In the genomic region with DNA sequence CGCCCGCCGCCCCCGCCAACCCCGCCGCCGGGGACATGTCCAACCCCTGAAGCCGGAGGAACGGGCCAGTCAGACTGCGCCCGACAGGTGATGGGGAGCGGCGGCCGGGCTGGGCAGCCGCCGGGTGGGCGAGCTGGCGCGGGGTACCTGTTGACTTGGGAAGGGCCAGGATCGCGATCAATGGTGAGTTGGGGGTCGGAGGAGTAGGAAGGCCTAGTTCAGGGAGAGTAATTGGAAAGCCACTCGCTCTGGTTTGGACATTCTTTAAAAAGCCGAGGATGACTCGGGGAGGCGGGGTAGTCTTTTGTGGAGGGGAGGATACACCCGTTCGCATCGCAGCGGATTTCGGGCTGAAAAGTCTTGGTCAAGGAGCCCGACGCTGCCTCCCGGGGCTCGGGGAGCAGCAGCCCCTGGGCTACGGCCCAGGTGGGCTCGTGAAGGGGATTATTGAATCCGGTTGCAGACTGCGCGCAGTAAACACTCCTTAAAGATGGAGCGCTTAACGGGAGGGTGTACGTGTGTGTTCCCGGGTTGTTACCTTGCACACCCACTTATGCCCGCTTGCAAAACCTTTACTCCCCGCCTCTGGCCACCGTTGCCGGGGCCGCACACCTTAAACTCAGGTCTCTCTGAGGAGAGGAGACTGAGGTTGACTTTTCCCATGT, we compare ENCODE assay signal across 8 cellular contexts.
DNase-seq lines count a peak whose midpoint lies in the region; ATAC-seq and TF ChIP-seq lines count a peak whose summit lies in the region.

No MANE protein-coding gene starts in this region.

- peaks cover 18% of the 10 kb centered on the region for H3K4me1 Mint-ChIP-seq in T-helper 17 cell
- peaks cover 32% of the 10 kb centered on the region for H3K4me1 Mint-ChIP-seq in stimulated activated memory B cell treated with anti-CD40 and anti-IgM and Interleukin-4, amounts not matched to agents 10 μg/mL and 1 μg/mL and 100 μg/mL, for 72 hours

- no peak for TF ChIP-seq CTCF in coronary artery (IDR thresholded peaks at IDR 0.05)
- no peak for TF ChIP-seq CTCF in liver (IDR thresholded peaks at IDR 0.05; ENCODE audit: low read depth, low read length, missing input control)

- H3K27me3 Mint-ChIP-seq in T-helper 17 cell: no peaks in the 10 kb centered on the region
- H3K27me3 Mint-ChIP-seq in stimulated activated memory B cell treated with anti-CD40 and anti-IgM and Interleukin-4, amounts not matched to agents 10 μg/mL and 1 μg/mL and 100 μg/mL, for 72 hours: no peaks in the 10 kb centered on the region

- peak overlapping the region; percentile 97 for H3K4me3 Mint-ChIP-seq in T-helper 17 cell
- peak overlapping the region; percentile 94 for H3K4me3 Mint-ChIP-seq in stimulated activated memory B cell treated with anti-CD40 and anti-IgM and Interleukin-4, amounts not matched to agents 10 μg/mL and 1 μg/mL and 100 μg/mL, for 72 hours

- H3K27ac Mint-ChIP-seq in T-helper 17 cell: peak overlapping the region; percentile 92
- H3K27ac Mint-ChIP-seq in stimulated activated memory B cell treated with anti-CD40 and anti-IgM and Interleukin-4, amounts not matched to agents 10 μg/mL and 1 μg/mL and 100 μg/mL, for 72 hours: peak overlapping the region; percentile 90

- peak; percentile 5 for ATAC-seq in HG03196 (IDR thresholded peaks at IDR 0.05; ENCODE audit: unreplicated experiment)
- peak; percentile 44 for ATAC-seq in T-helper 17 cell
- peak; percentile 35 for ATAC-seq in stimulated activated memory B cell treated with anti-CD40 and anti-IgM and Interleukin-4, amounts not matched to agents 10 μg/mL and 1 μg/mL and 100 μg/mL, for 72 hours

- peak; percentile 72 for DNase-seq in NCI-H82 (lab: John Stamatoyannopoulos, UW)
- no peak for DNase-seq in NCI-H82 treated with DMSO at 0.1 percent for 48 hours (lab: John Stamatoyannopoulos, UW; ENCODE audit: unreplicated experiment)
- no peak for DNase-seq in T-helper 17 cell
- DNase-seq in coronary artery (ENCODE audit: low spot score): peak; percentile 76
- DNase-seq in GDM1 (lab: John Stamatoyannopoulos, UW): no peak

- H3K27ac ChIP-seq in coronary artery (peak overlapping the region; percentile 92 to 97), liver (ENCODE audit: low read depth in 1 of 2, low read length in 2 of 2) (peak overlapping the region; percentile 95 to 96)

- H3K27me3 ChIP-seq in liver (ENCODE audit: control insufficient read depth in 4 of 4, insufficient read depth in 4 of 4, low read length in 3 of 4): no peaks in the 10 kb centered on the region

- H3K9ac ChIP-seq in liver (ENCODE audit: low read depth in 1 of 2, low read length in 2 of 2): peak overlapping the region; percentile 11 to 55

- no peaks in the 10 kb centered on the region for H3K9me3 Mint-ChIP-seq in stimulated activated memory B cell treated with anti-CD40 and anti-IgM and Interleukin-4, amounts not matched to agents 10 μg/mL and 1 μg/mL and 100 μg/mL, for 72 hours

- H3K9me3 ChIP-seq in T-helper 17 cell (ENCODE audit: control insufficient read depth, low read length, poor library complexity, severe bottlenecking) (no peaks in the 10 kb centered on the region), liver (ENCODE audit: control insufficient read depth in 4 of 4, low read length in 3 of 4) (no peaks in the 10 kb centered on the region)

- H3K36me3 ChIP-seq in liver (ENCODE audit: control insufficient read depth in 4 of 4, insufficient read depth in 3 of 4, low read depth in 1 of 4, low read length in 3 of 4): no peaks in the 10 kb centered on the region

- WGBS in liver: under 1% methylated on average over 49 of the region's 49 CpGs

- H3K4me3 ChIP-seq in coronary artery: peak overlapping the region; percentile 90
- peak overlapping the region; percentile 38 to 94 (median 87) for H3K4me3 ChIP-seq in liver (ENCODE audit: low read depth in 1 of 3, low read length in 3 of 3)

- H3K4me1 ChIP-seq in liver (ENCODE audit: control insufficient read depth in 4 of 4, insufficient read depth in 4 of 4, low read length in 3 of 4): peaks cover 0 to 6% (median 3%) of the 10 kb centered on the region in 4 donors

- no peaks in the 10 kb centered on the region for H3K36me3 Mint-ChIP-seq in T-helper 17 cell (ENCODE audit: low read depth)
- no peaks in the 10 kb centered on the region for H3K36me3 Mint-ChIP-seq in stimulated activated memory B cell treated with anti-CD40 and anti-IgM and Interleukin-4, amounts not matched to agents 10 μg/mL and 1 μg/mL and 100 μg/mL, for 72 hours

- TF ChIP-seq RAD21 in liver (IDR thresholded peaks at IDR 0.05): no peak

TF ChIP-seq in liver, 16 proteins besides CTCF, POLR2A, EP300 and RAD21:
- TF ChIP-seq EGR1 (IDR thresholded peaks at IDR 0.05; ENCODE audit: low read depth in 2 of 2): no peak
- TF ChIP-seq SP1 (IDR thresholded peaks at IDR 0.05): no peak
- no peak for TF ChIP-seq TAF1 (conservative IDR thresholded peaks at IDR 0.05)
- TF ChIP-seq REST (IDR thresholded peaks at IDR 0.05): no peak
- no peak for TF ChIP-seq RXRA (IDR thresholded peaks at IDR 0.05)
- TF ChIP-seq ATF3 (IDR thresholded peaks at IDR 0.05): no peak
- no peak for TF ChIP-seq HNF4G (IDR thresholded peaks at IDR 0.05)
- no peak for TF ChIP-seq ZBTB33 (IDR thresholded peaks at IDR 0.05)
- no peak for TF ChIP-seq NR2F2 (IDR thresholded peaks at IDR 0.05)
- no peak for TF ChIP-seq FOXA1 (IDR thresholded peaks at IDR 0.05)
- no peak for TF ChIP-seq HNF4A (conservative IDR thresholded peaks at IDR 0.05)
- TF ChIP-seq GABPA (IDR thresholded peaks at IDR 0.05 in 1 of 2, conservative IDR thresholded peaks at IDR 0.05 in 1 of 2): no peak
- TF ChIP-seq JUND (IDR thresholded peaks at IDR 0.05): no peak
- TF ChIP-seq FOXA2 (IDR thresholded peaks at IDR 0.05): no peak

Comparison
In these comparisons a context has a peak if more than half of its experiments do, and no peak if none do; other contexts are left out.
1. DNase-seq: peak in NCI-H82 (single experiment) and coronary artery (single experiment); none in NCI-H82 treated with DMSO at 0.1 percent for 48 hours (single experiment), T-helper 17 cell (0 of 3) and GDM1 (single experiment).
2. Peak in every context shown above with its lines, with median percentiles within 50 percentile points of each other: ATAC-seq.